1 cellular context compared by ENCODE assay signal in the genomic region with DNA sequence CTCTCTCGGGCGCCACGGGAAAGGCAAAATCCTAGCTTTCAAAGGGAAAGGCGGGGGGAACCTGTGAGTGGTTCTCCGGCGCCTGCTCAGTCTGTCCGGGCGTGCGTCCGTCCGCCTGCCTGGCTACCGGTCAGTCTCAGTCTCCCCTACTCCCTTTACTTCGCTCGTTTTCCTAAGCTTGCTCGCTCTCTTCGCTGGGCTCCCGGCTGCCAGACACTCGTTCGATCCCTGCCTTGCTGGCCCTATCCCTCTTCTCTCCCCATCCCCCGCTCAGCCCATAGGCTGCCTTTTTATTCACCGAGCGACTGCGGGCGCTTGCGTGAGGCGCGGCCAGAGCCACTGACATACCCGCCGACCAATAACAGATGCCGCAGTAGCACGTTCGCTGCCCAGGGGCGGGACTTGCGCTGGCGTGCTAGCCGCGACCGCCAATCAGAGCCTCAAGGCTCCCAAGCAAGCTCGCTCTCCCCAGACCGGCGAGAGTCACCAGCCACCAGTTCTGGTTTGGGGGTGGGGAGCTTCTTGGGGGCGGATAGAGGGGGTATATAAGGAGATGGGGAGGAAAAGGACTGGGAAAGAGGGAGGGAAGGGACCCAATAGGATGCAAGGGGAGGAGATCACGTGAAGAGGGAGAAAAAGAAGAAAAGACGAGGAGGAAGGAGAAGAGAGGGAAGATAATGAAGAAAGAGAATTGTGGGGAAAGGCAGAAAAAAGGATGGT.
A peak's percentile ranks its signal among the peaks of the same experiment; 100 is the strongest.
TF ChIP-seq lines count a peak whose summit lies in the region.

No MANE protein-coding gene starts in this region.

TF ChIP-seq in HEK293, 187 proteins besides CTCF, POLR2A, EP300 and RAD21 (continued from another document and continues in another):
- TF ChIP-seq ZNF350 (tag by site-specific recombination; IDR thresholded peaks at IDR 0.05) (peak; percentile 95), ATF2 (tag by site-specific recombination; IDR thresholded peaks at IDR 0.05; ENCODE audit: low read depth) (no peak), ZNF776 (tag by site-specific recombination; IDR thresholded peaks at IDR 0.05; ENCODE audit: borderline replicate concordance) (no peak), ZFP37 (tag by site-specific recombination; IDR thresholded peaks at IDR 0.05) (no peak), ZNF768 (tag by site-specific recombination; IDR thresholded peaks at IDR 0.05) (no peak), ZNF692 (tag by site-specific recombination; IDR thresholded peaks at IDR 0.05) (no peak), ZNF571 (tag by site-specific recombination; IDR thresholded peaks at IDR 0.05) (no peak), PBX3 (CRISPR knock-in tag; IDR thresholded peaks at IDR 0.05) (no peak), ZNF26 (tag by site-specific recombination; IDR thresholded peaks at IDR 0.05) (no peak), ZNF24 (tag by site-specific recombination; IDR thresholded peaks at IDR 0.05) (no peak), ZXDB (tag by site-specific recombination; IDR thresholded peaks at IDR 0.05) (no peak), ZNF830 (tag by site-specific recombination; IDR thresholded peaks at IDR 0.05; ENCODE audit: low read depth) (no peak), INSM2 (tag by site-specific recombination; IDR thresholded peaks at IDR 0.05) (no peak), ZFP41 (tag by site-specific recombination; IDR thresholded peaks at IDR 0.05; ENCODE audit: borderline replicate concordance) (no peak), ZNF518A (tag by site-specific recombination; conservative IDR thresholded peaks at IDR 0.05; ENCODE audit: low read depth) (0 out of 2 replicates have a peak, but pooled peaks have one; percentile 38), ZNF280C (tag by site-specific recombination; IDR thresholded peaks at IDR 0.05) (no peak), ZNF394 (tag by site-specific recombination; IDR thresholded peaks at IDR 0.05; ENCODE audit: borderline replicate concordance) (no peak), ZNF404 (tag by site-specific recombination; IDR thresholded peaks at IDR 0.05) (no peak), ZNF138 (tag by site-specific recombination; IDR thresholded peaks at IDR 0.05; ENCODE audit: borderline replicate concordance) (no peak), ZNF580 (tag by site-specific recombination; IDR thresholded peaks at IDR 0.05) (no peak), ZNF623 (tag by site-specific recombination; IDR thresholded peaks at IDR 0.05) (no peak), ZNF585B (tag by site-specific recombination; IDR thresholded peaks at IDR 0.05) (no peak), YY1 (tag by site-specific recombination; IDR thresholded peaks at IDR 0.05) (no peak), ZNF175 (tag by site-specific recombination; IDR thresholded peaks at IDR 0.05) (no peak), ZNF423 (tag by site-specific recombination; IDR thresholded peaks at IDR 0.05) (no peak), ZNF510 (tag by site-specific recombination; IDR thresholded peaks at IDR 0.05; ENCODE audit: insufficient replicate concordance) (no peak), BCL11B (tag by site-specific recombination; IDR thresholded peaks at IDR 0.05; ENCODE audit: low read depth) (no peak), ZFP3 (tag by site-specific recombination; IDR thresholded peaks at IDR 0.05; ENCODE audit: low read depth) (no peak), ZNF184 (tag by site-specific recombination; IDR thresholded peaks at IDR 0.05) (no peak), ZNF677 (tag by site-specific recombination; IDR thresholded peaks at IDR 0.05) (no peak), PRDM1 (tag by site-specific recombination; IDR thresholded peaks at IDR 0.05) (peak; percentile 86), ZNF354C (tag by site-specific recombination; IDR thresholded peaks at IDR 0.05; ENCODE audit: borderline replicate concordance, low read depth) (no peak), GLIS1 (tag by site-specific recombination; IDR thresholded peaks at IDR 0.05) (no peak), ZNF266 (tag by site-specific recombination; IDR thresholded peaks at IDR 0.05; ENCODE audit: low read depth) (no peak), ZNF274 (IDR thresholded peaks at IDR 0.05; ENCODE audit: low read length) (no peak), ZNF274 (tag by site-specific recombination; IDR thresholded peaks at IDR 0.05; ENCODE audit: borderline replicate concordance) (no peak), ZNF514 (tag by site-specific recombination; IDR thresholded peaks at IDR 0.05) (no peak), ZNF837 (tag by site-specific recombination; IDR thresholded peaks at IDR 0.05) (no peak), ZNF366 (tag by site-specific recombination; conservative IDR thresholded peaks at IDR 0.05) (peak; percentile 63; the same call in 1 of the 2 replicates), ZNF791 (tag by site-specific recombination; IDR thresholded peaks at IDR 0.05) (no peak), ZBTB21 (tag by site-specific recombination; IDR thresholded peaks at IDR 0.05) (no peak), IKZF3 (tag by site-specific recombination; IDR thresholded peaks at IDR 0.05) (no peak), KLF9 (tag by site-specific recombination; IDR thresholded peaks at IDR 0.05; ENCODE audit: low read depth) (no peak), ZBTB7A (tag by site-specific recombination; IDR thresholded peaks at IDR 0.05; ENCODE audit: low read depth) (no peak), ZNF558 (tag by site-specific recombination; IDR thresholded peaks at IDR 0.05) (no peak), ZNF549 (tag by site-specific recombination; IDR thresholded peaks at IDR 0.05) (no peak), SCRT2 (tag by site-specific recombination; IDR thresholded peaks at IDR 0.05) (no peak)
- TF ChIP-seq, protein P1, sequence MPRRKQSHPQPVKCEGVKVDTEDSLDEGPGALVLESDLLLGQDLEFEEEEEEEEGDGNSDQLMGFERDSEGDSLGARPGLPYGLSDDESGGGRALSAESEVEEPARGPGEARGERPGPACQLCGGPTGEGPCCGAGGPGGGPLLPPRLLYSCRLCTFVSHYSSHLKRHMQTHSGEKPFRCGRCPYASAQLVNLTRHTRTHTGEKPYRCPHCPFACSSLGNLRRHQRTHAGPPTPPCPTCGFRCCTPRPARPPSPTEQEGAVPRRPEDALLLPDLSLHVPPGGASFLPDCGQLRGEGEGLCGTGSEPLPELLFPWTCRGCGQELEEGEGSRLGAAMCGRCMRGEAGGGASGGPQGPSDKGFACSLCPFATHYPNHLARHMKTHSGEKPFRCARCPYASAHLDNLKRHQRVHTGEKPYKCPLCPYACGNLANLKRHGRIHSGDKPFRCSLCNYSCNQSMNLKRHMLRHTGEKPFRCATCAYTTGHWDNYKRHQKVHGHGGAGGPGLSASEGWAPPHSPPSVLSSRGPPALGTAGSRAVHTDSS (tag by site-specific recombination; IDR thresholded peaks at IDR 0.05): no peak
